In the genomic region with DNA sequence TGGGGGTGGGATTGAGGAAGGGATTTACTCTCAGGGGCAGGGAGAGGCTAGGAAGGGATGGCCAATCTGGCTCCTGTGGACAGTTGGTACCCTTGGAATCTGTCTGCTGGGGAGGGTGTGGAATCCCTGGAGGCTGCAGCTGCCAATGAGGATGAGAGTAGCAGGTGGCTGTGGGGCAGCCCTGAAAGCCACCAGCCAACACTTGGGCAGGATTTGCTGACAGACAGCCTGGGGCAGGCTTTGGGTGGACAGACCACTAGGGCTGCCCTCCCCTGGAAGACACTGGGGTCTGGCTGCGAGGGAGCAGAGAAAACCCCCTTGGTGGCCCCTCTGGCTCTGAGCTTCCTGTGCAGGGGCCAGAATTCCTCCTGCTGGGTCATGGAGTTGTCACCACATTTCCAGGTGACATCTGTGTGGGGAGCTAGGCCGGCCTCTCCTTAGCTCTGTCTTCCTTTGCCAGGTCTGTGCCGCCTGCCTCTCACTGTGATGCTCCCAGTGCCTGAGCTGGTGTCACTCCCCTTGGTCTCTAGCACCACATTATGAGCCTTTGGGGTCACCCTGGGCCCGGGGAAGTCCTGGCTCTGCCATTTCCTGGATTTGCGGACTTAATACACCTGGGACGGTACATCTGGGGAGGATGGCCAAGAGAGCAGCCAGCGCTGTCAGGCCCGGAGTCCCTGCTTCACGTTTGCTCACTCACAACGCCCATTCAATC, we compare ENCODE assay signal across 13 cellular contexts. TPM values are rescaled to one million over a fixed set of nuclear protein-coding genes. Genes with fewer than 3 reads are reported as not detected.
DNase-seq lines count a peak whose midpoint lies in the region; ATAC-seq and TF ChIP-seq lines count a peak whose summit lies in the region.
"Had no signal": no experiment of that assay in that cellular context is flagged by ENCODE, and none has a peak within 500 bp of the region (broad histone marks: within the 10 kb centered on the region; RNA-seq: fewer than 3 reads in every experiment).

No MANE protein-coding gene starts in this region.

- TF ChIP-seq POLR2A in body of pancreas (IDR thresholded peaks at IDR 0.05) = no peak

- no peaks in the 10 kb centered on the region for H3K27me3 ChIP-seq in body of pancreas
- H3K27me3 ChIP-seq: pancreas had no signal

- peaks cover 4% of the 10 kb centered on the region for H3K27me3 Mint-ChIP-seq in activated naive CD4-positive, alpha-beta T cell treated with anti-CD3 and anti-CD28 coated beads for 36 hours (ENCODE audit: low read depth)
- H3K27me3 Mint-ChIP-seq in activated naive CD4-positive, alpha-beta T cell treated with anti-CD3 and anti-CD28 coated beads, Interleukin-2, amount 10 ng/mL, durations not matched to agents 7 days and 5 days = peaks cover 75% of the 10 kb centered on the region
- H3K27me3 Mint-ChIP-seq in stimulated activated naive CD8-positive, alpha-beta T cell treated with anti-CD3 and anti-CD28 coated beads, Interleukin-15, amount 100 ng/mL, for 72 hours = peaks cover 38% of the 10 kb centered on the region

- WGBS in body of pancreas, 2 donors = 81% methylated on average over 7 to 10 of the region's 10 CpGs

- H3K9me3 Mint-ChIP-seq in activated naive CD4-positive, alpha-beta T cell treated with anti-CD3 and anti-CD28 coated beads for 36 hours = no peaks in the 10 kb centered on the region
- no peaks in the 10 kb centered on the region for H3K9me3 Mint-ChIP-seq in activated naive CD4-positive, alpha-beta T cell treated with anti-CD3 and anti-CD28 coated beads, Interleukin-2, amount 10 ng/mL, durations not matched to agents 7 days and 5 days
- no peaks in the 10 kb centered on the region for H3K9me3 Mint-ChIP-seq in stimulated activated naive CD8-positive, alpha-beta T cell treated with anti-CD3 and anti-CD28 coated beads, Interleukin-15, amount 100 ng/mL, for 72 hours

- intact Hi-C loops in activated naive CD4-positive, alpha-beta T cell treated with anti-CD3 and anti-CD28 coated beads for 36 hours (cut with micrococcal nuclease) = no loop called here
- intact Hi-C loops in body of pancreas (cut with DNase I) = no loop called here

- peak overlapping the region; percentile 86 for H3K27ac Mint-ChIP-seq in activated naive CD4-positive, alpha-beta T cell treated with anti-CD3 and anti-CD28 coated beads for 36 hours
- no peak overlapping the region for H3K27ac Mint-ChIP-seq in activated naive CD4-positive, alpha-beta T cell treated with anti-CD3 and anti-CD28 coated beads, Interleukin-2, amount 10 ng/mL, durations not matched to agents 7 days and 5 days
- H3K27ac Mint-ChIP-seq in stimulated activated naive CD8-positive, alpha-beta T cell treated with anti-CD3 and anti-CD28 coated beads, Interleukin-15, amount 100 ng/mL, for 72 hours = peak overlapping the region; percentile 11 to 99

- H3K4me3 ChIP-seq in body of pancreas = no peak overlapping the region
- H3K4me3 ChIP-seq: lung, pancreas had no signal

- H3K9me3 ChIP-seq in body of pancreas = no peaks in the 10 kb centered on the region
- H3K9me3 ChIP-seq: pancreas had no signal

- TF ChIP-seq CTCF in body of pancreas (IDR thresholded peaks at IDR 0.05) = no peak

- no peak for DNase-seq in activated naive CD4-positive, alpha-beta T cell treated with anti-CD3 and anti-CD28 coated beads for 36 hours
- no peak for DNase-seq in activated naive CD4-positive, alpha-beta T cell treated with anti-CD3 and anti-CD28 coated beads, Interleukin-2, amount 10 ng/mL, durations not matched to agents 7 days and 5 days
- DNase-seq in NCI-H524 treated with DMSO at 0.1 percent for 48 hours (lab: John Stamatoyannopoulos, UW) = peak; percentile 66
- no peak for DNase-seq in caudate nucleus (lab: John Stamatoyannopoulos, UW)
- DNase-seq in stimulated activated naive CD8-positive, alpha-beta T cell treated with anti-CD3 and anti-CD28 coated beads, Interleukin-15, amount 100 ng/mL, for 72 hours = no peak
- no peak for DNase-seq in body of pancreas
- DNase-seq in H4 (ENCODE audit: low spot score) = no peak
- DNase-seq: activated gamma-delta T cell treated with Interleukin-2 at 50 U/mL for 16 hours, NCI-H2171 treated with DMSO at 0.1 percent for 48 hours, T-helper 1 cell had no signal

- no peak overlapping the region for H3K4me3 Mint-ChIP-seq in activated naive CD4-positive, alpha-beta T cell treated with anti-CD3 and anti-CD28 coated beads for 36 hours
- no peak overlapping the region for H3K4me3 Mint-ChIP-seq in activated naive CD4-positive, alpha-beta T cell treated with anti-CD3 and anti-CD28 coated beads, Interleukin-2, amount 10 ng/mL, durations not matched to agents 7 days and 5 days
- peak overlapping the region in 1 of 2 donors; percentile 82 for H3K4me3 Mint-ChIP-seq in stimulated activated naive CD8-positive, alpha-beta T cell treated with anti-CD3 and anti-CD28 coated beads, Interleukin-15, amount 100 ng/mL, for 72 hours

- H3K27ac ChIP-seq in caudate nucleus (ENCODE audit: low read depth, low read length) = peak overlapping the region; percentile 75
- no peak overlapping the region for H3K27ac ChIP-seq in body of pancreas
- H3K27ac ChIP-seq: pancreas had no signal

- H3K4me1 ChIP-seq in body of pancreas = no peaks in the 10 kb centered on the region
- H3K4me1 ChIP-seq: pancreas had no signal

- H3K36me3 Mint-ChIP-seq in activated naive CD4-positive, alpha-beta T cell treated with anti-CD3 and anti-CD28 coated beads for 36 hours (ENCODE audit: low read depth) = no peaks in the 10 kb centered on the region
- no peaks in the 10 kb centered on the region for H3K36me3 Mint-ChIP-seq in activated naive CD4-positive, alpha-beta T cell treated with anti-CD3 and anti-CD28 coated beads, Interleukin-2, amount 10 ng/mL, durations not matched to agents 7 days and 5 days

- CTCF ChIA-PET in activated naive CD4-positive, alpha-beta T cell treated with anti-CD3 and anti-CD28 coated beads for 36 hours (lab: Charles Lee) = interaction anchor here (0.7 to 1.1 kb wide), 2 partner anchors 10 to 24 kb away, joined by 4 to 5 read pairs; no protein-coding TSS in a partner anchor
- CTCF ChIA-PET in activated naive CD4-positive, alpha-beta T cell treated with anti-CD3 and anti-CD28 coated beads, Interleukin-2, amount 10 ng/mL, durations not matched to agents 7 days and 5 days (lab: Charles Lee) = interaction anchor here (1.5 to 1.7 kb wide), 2 partner anchors 26 to 50 kb away, joined by 4 to 7 read pairs; no protein-coding TSS in a partner anchor

- ATAC-seq in stimulated activated naive CD8-positive, alpha-beta T cell treated with anti-CD3 and anti-CD28 coated beads, Interleukin-15, amount 100 ng/mL, for 72 hours = no peak
- ATAC-seq in body of pancreas = no peak
- no peak for ATAC-seq in HG02571 (IDR thresholded peaks at IDR 0.05; ENCODE audit: unreplicated experiment)

- H3K36me3 ChIP-seq in body of pancreas (replicated peaks in 1 of 2; ENCODE audit: insufficient read depth in 1 of 2, low read depth in 2 of 2) = no peaks in the 10 kb centered on the region
- H3K36me3 ChIP-seq: pancreas had no signal

- H3K4me1 Mint-ChIP-seq in activated naive CD4-positive, alpha-beta T cell treated with anti-CD3 and anti-CD28 coated beads for 36 hours (ENCODE audit: low read depth) = peaks cover 19% of the 10 kb centered on the region
- H3K4me1 Mint-ChIP-seq in activated naive CD4-positive, alpha-beta T cell treated with anti-CD3 and anti-CD28 coated beads, Interleukin-2, amount 10 ng/mL, durations not matched to agents 7 days and 5 days = peaks cover 25% of the 10 kb centered on the region
- peaks cover 45% of the 10 kb centered on the region for H3K4me1 Mint-ChIP-seq in stimulated activated naive CD8-positive, alpha-beta T cell treated with anti-CD3 and anti-CD28 coated beads, Interleukin-15, amount 100 ng/mL, for 72 hours

RNA-seq across cellular contexts. Expression of gene ARHGEF4, which starts 13.4 kb away (rescaled TPM):
- 1 to 10 TPM; 2.6 to 3.3 TPM for total RNA-seq in activated naive CD4-positive, alpha-beta T cell treated with anti-CD3 and anti-CD28 coated beads for 36 hours
- 10 to 100 TPM; 28.8 to 39.9 TPM for total RNA-seq in body of pancreas
- 1.2 and 1.4 TPM in 2 replicates for total RNA-seq in H4 (2014; rRNA removed; shearing (Covaris generic))

Comparison
In these comparisons a context has a peak if more than half of its experiments do, and no peak if none do; other contexts are left out.
1. RNA of gene ARHGEF4, which starts 13.4 kb away (total RNA-seq): 28.8 to 39.9 TPM in body of pancreas; 2.6 to 3.3 TPM in activated naive CD4-positive, alpha-beta T cell treated with anti-CD3 and anti-CD28 coated beads for 36 hours and 1.2 to 1.4 TPM in H4; every median in the first group is over 4 times any median in the second.